Comparison of ENCODE assay signal across 21 cellular contexts in the genomic region with DNA sequence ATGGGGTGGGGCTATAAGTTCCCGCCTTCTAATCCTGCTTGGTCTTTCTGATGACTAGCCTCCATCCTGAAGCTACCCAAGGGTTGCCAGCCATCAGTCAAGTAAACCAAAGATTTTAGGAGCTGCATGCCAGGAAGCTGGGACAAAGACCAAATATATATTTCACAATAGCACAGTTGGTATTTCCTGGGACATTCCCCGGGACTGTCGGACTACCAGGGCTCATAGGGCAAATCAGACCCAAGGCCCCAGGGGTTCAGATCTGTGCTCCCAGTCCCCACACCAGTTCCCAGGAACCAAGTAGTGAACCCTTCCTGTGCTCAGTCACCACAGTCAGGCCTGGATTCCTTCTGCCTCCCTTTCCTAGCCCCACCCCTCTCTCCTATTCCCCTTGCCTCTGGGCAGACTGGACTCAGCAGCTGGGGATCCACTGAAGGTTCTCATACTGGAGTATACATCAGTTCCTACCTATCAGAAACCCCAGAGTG. TPM values are rescaled to one million over a fixed set of nuclear protein-coding genes. Genes with fewer than 3 reads are reported as not detected.
DNase-seq lines count a peak whose midpoint lies in the region; TF ChIP-seq lines count a peak whose summit lies in the region.
"Had no signal": no experiment of that assay in that cellular context is flagged by ENCODE, and none has a peak within 500 bp of the region (broad histone marks: within the 10 kb centered on the region; RNA-seq: fewer than 3 reads in every experiment).

No MANE protein-coding gene starts in this region.

- POLR2A ChIA-PET in PC-9 (lab: Charles Lee; ENCODE audit: unreplicated experiment): no interaction called here

- H3K9me3 Mint-ChIP-seq in H9 (0 out of 5 replicates have a peak, but pooled peaks cover 0 to 2% of the 10 kb centered on the region in 2 experiments), endodermal cell (no peaks in the 10 kb centered on the region)
- H3K9me3 Mint-ChIP-seq: CD4-positive, alpha-beta T cell; T-cell had no signal

- H3F3A ChIP-seq in PC-9 (ENCODE audit: insufficient read depth, low read depth): no peaks in the 10 kb centered on the region

- H3K14ac ChIP-seq in H9 (ENCODE audit: insufficient read depth, low read length): no peak overlapping the region

- H4K20me1 ChIP-seq in H9 (ENCODE audit: control insufficient read depth, insufficient read depth, insufficient read length): no peaks in the 10 kb centered on the region
- H4K20me1 ChIP-seq in osteoblast (ENCODE audit: insufficient read depth, low read length): no peaks in the 10 kb centered on the region
- no peaks in the 10 kb centered on the region for H4K20me1 ChIP-seq in PC-9 (ENCODE audit: insufficient read depth)

- peak overlapping the region; percentile 54 for H3K18ac ChIP-seq in H9 (ENCODE audit: insufficient read length, low read depth, low read length)

- H3K36me3 Mint-ChIP-seq in H9 (ENCODE audit: insufficient read depth in 1 of 3, low read depth in 3 of 3): no peaks in the 10 kb centered on the region; a peak in 1 of 7 replicates
- H3K36me3 Mint-ChIP-seq in endodermal cell (ENCODE audit: low read depth): no peaks in the 10 kb centered on the region
- H3K36me3 Mint-ChIP-seq: naive thymus-derived CD4-positive, alpha-beta T cell; T-cell had no signal

- H4K5ac ChIP-seq in H9 (ENCODE audit: insufficient read length, low read depth, low read length): no peak overlapping the region

- H3K9me3 ChIP-seq in H9 (ENCODE audit: control insufficient read depth, low read depth, low read length) (no peaks in the 10 kb centered on the region), endodermal cell (ENCODE audit: control insufficient read depth, low read length) (no peaks in the 10 kb centered on the region), osteoblast (ENCODE audit: low read depth, low read length) (no peaks in the 10 kb centered on the region), PC-9 (ENCODE audit: insufficient read depth, low read depth) (no peaks in the 10 kb centered on the region)
- H3K9me3 ChIP-seq: pancreas had no signal

- H3K4me2 ChIP-seq in H9 (ENCODE audit: insufficient read depth, insufficient read length, low read length) (no peak overlapping the region), osteoblast (ENCODE audit: insufficient read depth, low read length) (no peak overlapping the region), PC-9 (no peak overlapping the region)

- no peaks in the 10 kb centered on the region for H3K36me3 ChIP-seq in endodermal cell (ENCODE audit: control insufficient read depth, insufficient read depth, low read length)
- H3K36me3 ChIP-seq in osteoblast (ENCODE audit: insufficient read depth, low read length): no peaks in the 10 kb centered on the region
- no peaks in the 10 kb centered on the region for H3K36me3 ChIP-seq in PC-9 (ENCODE audit: low read depth)
- H3K36me3 ChIP-seq: cardiac muscle cell, pancreas had no signal

- no peak overlapping the region for H3K56ac ChIP-seq in H9 (ENCODE audit: insufficient read length, low read depth, low read length)

- H3K79me1 ChIP-seq in H9 (ENCODE audit: insufficient read depth, low read depth, low read length, poor library complexity, severe bottlenecking): no peaks in the 10 kb centered on the region

- H3K9ac ChIP-seq in H9 (ENCODE audit: extremely low read depth, insufficient read length, low read length): no peak overlapping the region
- no peak overlapping the region for H3K9ac ChIP-seq in endodermal cell (ENCODE audit: extremely low read depth, low read length, poor library complexity, severe bottlenecking)

- H2BK12ac ChIP-seq in H9 (ENCODE audit: insufficient read length, low read depth, low read length): no peak overlapping the region

- H3K23me2 ChIP-seq in H9 (ENCODE audit: insufficient read length, low read depth, low read length, poor library complexity, severe bottlenecking): no peaks in the 10 kb centered on the region

- H3K27me3 ChIP-seq in H9 (ENCODE audit: insufficient read depth, low read length) (peaks cover 6% of the 10 kb centered on the region; the same call in 1 of the 2 replicates), endodermal cell (ENCODE audit: control insufficient read depth, insufficient read depth, low read length, poor library complexity, severe bottlenecking) (peaks cover 47% of the 10 kb centered on the region), osteoblast (ENCODE audit: insufficient read depth, low read length) (no peaks in the 10 kb centered on the region), PC-9 (ENCODE audit: insufficient read depth, low read depth) (peaks cover 37% of the 10 kb centered on the region)
- H3K27me3 ChIP-seq: pancreas had no signal

- no peak overlapping the region for H3T11ph ChIP-seq in H9 (ENCODE audit: low read length)

- DNase-seq in AG20443 (ENCODE audit: low spot score) (peak; percentile 41), H9 (no peak), endodermal cell (peak; percentile 28), osteoblast (ENCODE audit: insufficient read length, low spot score, missing footprints) (peak; percentile 79), SW 1271 (lab: John Stamatoyannopoulos, UW) (no peak), SIG-M5 treated with dmso at 0.1 percent for 504 hours (lab: John Stamatoyannopoulos, UW; ENCODE audit: unreplicated experiment) (no peak), PC-9 (no peak)
- no peak for DNase-seq in activated naive CD4-positive, alpha-beta T cell treated with Interleukin-2 at 50 U/mL for 16 hours
- DNase-seq: activated CD4-positive, alpha-beta T cell treated with anti-CD3 and anti-CD28 coated beads for 4 hours; activated gamma-delta T cell treated with Interleukin-2 at 50 U/mL for 16 hours; amniotic stem cell; CD4-positive, alpha-beta T cell; DMS53; HCEC 1CT; NCI-H187; stimulated activated CD4-positive, alpha-beta T cell treated with anti-CD3 and anti-CD28 coated beads, Interleukin-2, amount 100 ng/mL, for 24 hours; stimulated activated naive CD4-positive, alpha-beta T cell; T-cell had no signal

- TF ChIP-seq CTCF in H9 (conservative IDR thresholded peaks at IDR 0.05): no peak
- no peak for TF ChIP-seq CTCF in endodermal cell (conservative IDR thresholded peaks at IDR 0.05)
- TF ChIP-seq CTCF in osteoblast (IDR thresholded peaks at IDR 0.05; ENCODE audit: extremely low read depth, low read depth, low read length): no peak
- TF ChIP-seq CTCF in PC-9 (conservative IDR thresholded peaks at IDR 0.05): no peak

- H3K4me1 ChIP-seq in H9 (ENCODE audit: insufficient read depth, low read length) (no peaks in the 10 kb centered on the region), endodermal cell (ENCODE audit: control insufficient read depth, insufficient read depth, low read length) (no peaks in the 10 kb centered on the region), osteoblast (ENCODE audit: insufficient read depth, low read length) (peaks cover 11% of the 10 kb centered on the region), PC-9 (replicated peaks; ENCODE audit: insufficient read depth) (no peaks in the 10 kb centered on the region)
- H3K4me1 ChIP-seq: pancreas had no signal

- no peak overlapping the region for H3K4me3 Mint-ChIP-seq in H9
- no peak overlapping the region for H3K4me3 Mint-ChIP-seq in endodermal cell
- H3K4me3 Mint-ChIP-seq: CD4-positive, alpha-beta T cell; naive thymus-derived CD4-positive, alpha-beta T cell; T-cell had no signal

- H3K4me1 Mint-ChIP-seq in H9 (peaks cover 5 to 15% of the 10 kb centered on the region in 2 experiments), endodermal cell (peaks cover 2% of the 10 kb centered on the region)

- H2AK5ac ChIP-seq in H9 (ENCODE audit: insufficient read length, low read length): no peak overlapping the region

- H2AFZ ChIP-seq in H9 (ENCODE audit: low read length) (no peak overlapping the region), osteoblast (ENCODE audit: low read length) (peak overlapping the region; percentile 33), PC-9 (no peak overlapping the region)

- H3K4ac ChIP-seq in H9 (ENCODE audit: low read depth, low read length): no peak overlapping the region

- H3K79me2 ChIP-seq in H9 (ENCODE audit: insufficient read depth, low read length): no peaks in the 10 kb centered on the region
- H3K79me2 ChIP-seq in osteoblast (ENCODE audit: insufficient read depth, low read length): no peaks in the 10 kb centered on the region
- no peaks in the 10 kb centered on the region for H3K79me2 ChIP-seq in PC-9 (ENCODE audit: low read depth)

- WGBS in H9 (ENCODE audit: extremely low coverage, insufficient read length, low lambda C conversion rate): no CpG with 5 or more reads among the region's 3 CpGs
- WGBS in endodermal cell (ENCODE audit: insufficient coverage in 1 of 2, insufficient read length in 1 of 2), 2 experiments: 95 to 97% methylated on average over 3 of the region's 3 CpGs

- no peak overlapping the region for H3K23ac ChIP-seq in H9 (ENCODE audit: insufficient read length, low read depth, low read length)

- H2BK15ac ChIP-seq in H9 (ENCODE audit: low read depth, low read length): no peak overlapping the region

- no peak overlapping the region for H2BK20ac ChIP-seq in H9 (ENCODE audit: low read depth, low read length, poor library complexity, severe bottlenecking)

- CTCF ChIA-PET in PC-9 (lab: Charles Lee): no interaction called here

- intact Hi-C loops in PC-9 (cut with micrococcal nuclease; ENCODE audit: unreplicated experiment): no loop called here

- no peak overlapping the region for H3K4me3 ChIP-seq in endodermal cell (ENCODE audit: low read length)
- H3K4me3 ChIP-seq in osteoblast (ENCODE audit: insufficient read depth, low read length): no peak overlapping the region
- H3K4me3 ChIP-seq in PC-9: no peak overlapping the region
- H3K4me3 ChIP-seq: cardiac muscle cell, pancreas had no signal

- H3K9me2 ChIP-seq in PC-9 (ENCODE audit: insufficient read depth): no peaks in the 10 kb centered on the region

- no peak overlapping the region for H3K27ac Mint-ChIP-seq in H9
- no peak overlapping the region for H3K27ac Mint-ChIP-seq in endodermal cell
- H3K27ac Mint-ChIP-seq: CD4-positive, alpha-beta T cell; naive thymus-derived CD4-positive, alpha-beta T cell; T-cell had no signal

- peaks cover 30% of the 10 kb centered on the region for H3K27me3 Mint-ChIP-seq in H9 (ENCODE audit: low read depth)
- H3K27me3 Mint-ChIP-seq in endodermal cell (ENCODE audit: insufficient read depth): peaks cover 63% of the 10 kb centered on the region

- no TSS peak for BruUV-seq in PC-9 (replicated peaks; lab: Mats Ljungman, UMichigan)

- no peak overlapping the region for H4K8ac ChIP-seq in H9 (replicated peaks; ENCODE audit: insufficient read length, low read depth, low read length)

- H2BK120ac ChIP-seq in H9 (ENCODE audit: low read depth, low read length, poor library complexity, severe bottlenecking): no peak overlapping the region

- H2BK5ac ChIP-seq in H9 (ENCODE audit: insufficient read length, low read length): no peak overlapping the region

- H3K27ac ChIP-seq in H9 (ENCODE audit: insufficient read length, low read depth, low read length) (no peak overlapping the region), endodermal cell (ENCODE audit: low read depth, low read length) (no peak overlapping the region), osteoblast (ENCODE audit: low read depth, low read length) (no peak overlapping the region), PC-9 (no peak overlapping the region)
- H3K27ac ChIP-seq: cardiac muscle cell, pancreas had no signal

- H4K91ac ChIP-seq in H9 (ENCODE audit: insufficient read length, low read depth, low read length): no peak overlapping the region

RNA-seq across cellular contexts. Expression of gene CXCL12, which starts 5.7 kb away (rescaled TPM):
- 28.3 and 29.5 TPM in 2 replicates for total RNA-seq in H9 (2021)
- 10 to 100 TPM in 1 of 2 donors, under 1 TPM in 1; 0.91 to 13.5 TPM for total RNA-seq in endodermal cell
- 10.8 TPM for polyA plus RNA-seq in endodermal cell (2013, experiment 1 of 2)
- 6.4 TPM for polyA plus RNA-seq in endodermal cell (2013, experiment 2 of 2)
- 288 and 358 TPM in 2 replicates for total RNA-seq in osteoblast
- total RNA-seq in PC-9 (2021): not detected in 2 replicates
- total RNA-seq: CD4-positive, alpha-beta T cell; naive thymus-derived CD4-positive, alpha-beta T cell had no signal
- polyA plus RNA-seq: naive thymus-derived CD4-positive, alpha-beta T cell had no signal

Comparison
In these comparisons a context has a peak if more than half of its experiments do, and no peak if none do; other contexts are left out.
1. DNase-seq: peak in AG20443 (single experiment), endodermal cell (single experiment) and osteoblast (single experiment); none in H9 (single experiment), SW 1271 (0 of 2), SIG-M5 treated with dmso at 0.1 percent for 504 hours (single experiment), PC-9 (0 of 2) and activated naive CD4-positive, alpha-beta T cell treated with Interleukin-2 at 50 U/mL for 16 hours (single experiment).